Comparison of ENCODE assay signal across 10 cellular contexts in genomic region chr5:150209020-150209635, GRCh38. TPM values are rescaled to one million over a fixed set of nuclear protein-coding genes. Genes with fewer than 3 reads are reported as not detected.
DNase-seq lines count a peak whose midpoint lies in the region; ATAC-seq and TF ChIP-seq lines count a peak whose summit lies in the region.
"Had no signal": no experiment of that assay in that cellular context is flagged by ENCODE, and none has a peak within 500 bp of the region (broad histone marks: within the 10 kb centered on the region; RNA-seq: fewer than 3 reads in every experiment).

No MANE protein-coding gene starts in this region.

- H3K4me1 Mint-ChIP-seq in HFFc6 (ENCODE audit: low read depth): peaks cover 33% of the 10 kb centered on the region
- H3K4me1 Mint-ChIP-seq in activated naive CD8-positive, alpha-beta T cell treated with anti-CD3 and anti-CD28 coated beads, Interleukin-2, amount 10 ng/mL, durations not matched to agents 7 days and 5 days: peaks cover 32% of the 10 kb centered on the region

- H3K9me3 ChIP-seq in right lobe of liver: no peaks in the 10 kb centered on the region
- H3K9me3 ChIP-seq: psoas muscle had no signal

- TF ChIP-seq POLR2A in right lobe of liver (IDR thresholded peaks at IDR 0.05): no peak

- TF ChIP-seq CTCF in HFFc6 (IDR thresholded peaks at IDR 0.05): no peak
- TF ChIP-seq CTCF in right lobe of liver (IDR thresholded peaks at IDR 0.05): no peak

- 60% methylated on average over 8 of the region's 26 CpGs for WGBS in right lobe of liver (ENCODE audit: insufficient coverage, low coverage, low lambda C conversion rate, missing lambda C conversion rate)

- POLR2A ChIA-PET in activated naive CD8-positive, alpha-beta T cell treated with anti-CD3 and anti-CD28 coated beads, Interleukin-2, amount 10 ng/mL, durations not matched to agents 7 days and 5 days (lab: Charles Lee): interaction anchor here (1.5 to 2.7 kb wide), 2 partner anchors 46 to 55 kb away, joined by 3 to 10 read pairs; partner anchors contain the start of gene PDGFRB

- no peaks in the 10 kb centered on the region for H3K36me3 ChIP-seq in ACC112 (ENCODE audit: insufficient read depth, low read length)
- no peaks in the 10 kb centered on the region for H3K36me3 ChIP-seq in right lobe of liver

- no peak overlapping the region for H3K4me3 ChIP-seq in ACC112 (ENCODE audit: low read depth, low read length)
- no peak overlapping the region for H3K4me3 ChIP-seq in right lobe of liver
- H3K4me3 ChIP-seq: psoas muscle had no signal

- H3K27me3 ChIP-seq in ACC112 (ENCODE audit: insufficient read depth, low read length): no peaks in the 10 kb centered on the region
- no peaks in the 10 kb centered on the region for H3K27me3 ChIP-seq in right lobe of liver

- H2AFZ ChIP-seq in ACC112 (ENCODE audit: low read length, unreplicated experiment): no peak overlapping the region

- H3K4me1 ChIP-seq in ACC112 (ENCODE audit: control insufficient read depth, insufficient read depth, low read length, unreplicated experiment) (peaks cover 12% of the 10 kb centered on the region), right lobe of liver (no peaks in the 10 kb centered on the region)
- H3K4me1 ChIP-seq: psoas muscle had no signal

- no peaks in the 10 kb centered on the region; the same call in 1 of the 2 replicates for H3K27me3 Mint-ChIP-seq in HFFc6 (ENCODE audit: insufficient read depth)
- peaks cover 28% of the 10 kb centered on the region for H3K27me3 Mint-ChIP-seq in activated naive CD8-positive, alpha-beta T cell treated with anti-CD3 and anti-CD28 coated beads, Interleukin-2, amount 10 ng/mL, durations not matched to agents 7 days and 5 days

- H3K9me3 Mint-ChIP-seq in HFFc6: no peaks in the 10 kb centered on the region
- no peaks in the 10 kb centered on the region for H3K9me3 Mint-ChIP-seq in activated naive CD8-positive, alpha-beta T cell treated with anti-CD3 and anti-CD28 coated beads, Interleukin-2, amount 10 ng/mL, durations not matched to agents 7 days and 5 days

- H3K27ac Mint-ChIP-seq in HFFc6: peak overlapping the region; percentile 80
- H3K27ac Mint-ChIP-seq in activated naive CD8-positive, alpha-beta T cell treated with anti-CD3 and anti-CD28 coated beads, Interleukin-2, amount 10 ng/mL, durations not matched to agents 7 days and 5 days: peak overlapping the region; percentile 72

- H3K27ac ChIP-seq in ACC112 (ENCODE audit: low read depth, low read length) (0 out of 2 replicates have a peak overlapping the region, but pooled peaks have one; percentile 2), right lobe of liver (no peak overlapping the region)
- H3K27ac ChIP-seq: KMS-11, psoas muscle had no signal

- intact Hi-C loops in right lobe of liver (cut with DNase I): no loop called here

- no peaks in the 10 kb centered on the region for H3K36me3 Mint-ChIP-seq in HFFc6 (ENCODE audit: low read depth)
- H3K36me3 Mint-ChIP-seq in activated naive CD8-positive, alpha-beta T cell treated with anti-CD3 and anti-CD28 coated beads, Interleukin-2, amount 10 ng/mL, durations not matched to agents 7 days and 5 days: no peaks in the 10 kb centered on the region

- H3K79me2 ChIP-seq in ACC112 (ENCODE audit: control insufficient read depth, insufficient read depth, low read length, unreplicated experiment): no peaks in the 10 kb centered on the region

- peak overlapping the region; percentile 45; the same call in 1 of the 2 replicates for H3K4me3 Mint-ChIP-seq in HFFc6
- H3K4me3 Mint-ChIP-seq in activated naive CD8-positive, alpha-beta T cell treated with anti-CD3 and anti-CD28 coated beads, Interleukin-2, amount 10 ng/mL, durations not matched to agents 7 days and 5 days: peak overlapping the region; percentile 65

- peak; percentile 56 for ATAC-seq in activated naive CD8-positive, alpha-beta T cell treated with anti-CD3 and anti-CD28 coated beads, Interleukin-2, amount 10 ng/mL, durations not matched to agents 7 days and 5 days (ENCODE audit: low read depth)
- peak in 3 of 4 donors; percentile 22 to 52 (median 30) for ATAC-seq in right lobe of liver
- no peak for ATAC-seq in GM18511 (IDR thresholded peaks at IDR 0.05; ENCODE audit: unreplicated experiment)

- DNase-seq in HFFc6 (peak; percentile 11), right lobe of liver (no peak), cortex of kidney (lab: John Stamatoyannopoulos, UW) (no peak), NCI-H82 treated with DMSO at 0.1 percent for 48 hours (lab: John Stamatoyannopoulos, UW; ENCODE audit: unreplicated experiment) (no peak), SKM-1 (lab: John Stamatoyannopoulos, UW; ENCODE audit: unreplicated experiment) (no peak)
- DNase-seq in activated naive CD8-positive, alpha-beta T cell treated with anti-CD3 and anti-CD28 coated beads, Interleukin-2, amount 10 ng/mL, durations not matched to agents 7 days and 5 days: peak; percentile 77
- DNase-seq: psoas muscle had no signal

RNA-seq across cellular contexts. Expression of gene SLC6A7, which starts 19.3 kb away (rescaled TPM):
- total RNA-seq in HFFc6 (2021; fragmentation: NEBNext Ultra II Directional; extraction: Animal tissue kit (Norgen Biotek cat#: 25700)): not detected
- not detected for total RNA-seq in activated naive CD8-positive, alpha-beta T cell treated with anti-CD3 and anti-CD28 coated beads, Interleukin-2, amount 10 ng/mL, durations not matched to agents 7 days and 5 days
- not detected for total RNA-seq in right lobe of liver
- total RNA-seq: psoas muscle had no signal

RNA-seq across cellular contexts. Expression of gene CDX1, which starts 42.5 kb away (rescaled TPM):
- under 1 TPM in 1 of 6 experiments, not detected in 5; 0.11 TPM for total RNA-seq in HFFc6 (2021; fragmentation: NEBNext Ultra II Directional; extraction: Animal tissue kit (Norgen Biotek cat#: 25700))
- not detected for total RNA-seq in activated naive CD8-positive, alpha-beta T cell treated with anti-CD3 and anti-CD28 coated beads, Interleukin-2, amount 10 ng/mL, durations not matched to agents 7 days and 5 days
- total RNA-seq in right lobe of liver: not detected
- total RNA-seq: psoas muscle had no signal

RNA-seq across cellular contexts. Expression of gene PDGFRB, which starts 53.5 kb away (rescaled TPM):
- total RNA-seq in HFFc6 (2021; fragmentation: NEBNext Ultra II Directional; extraction: Animal tissue kit (Norgen Biotek cat#: 25700)): 100 to 1,000 TPM; 137 to 208 (median 180) TPM
- 10 to 100 TPM; 33.4 to 41.5 TPM for total RNA-seq in activated naive CD8-positive, alpha-beta T cell treated with anti-CD3 and anti-CD28 coated beads, Interleukin-2, amount 10 ng/mL, durations not matched to agents 7 days and 5 days
- 10 to 100 TPM in 2 of 6 experiments, 1 to 10 TPM in 4; 6.8 to 19.5 (median 9.4) TPM for total RNA-seq in right lobe of liver

Comparison
In these comparisons a context has a peak if more than half of its experiments do, and no peak if none do; other contexts are left out.
1. DNase-seq: peak in HFFc6 (single experiment) and activated naive CD8-positive, alpha-beta T cell treated with anti-CD3 and anti-CD28 coated beads, Interleukin-2, amount 10 ng/mL, durations not matched to agents 7 days and 5 days (single experiment); none in right lobe of liver (0 of 3), cortex of kidney (single experiment), NCI-H82 treated with DMSO at 0.1 percent for 48 hours (single experiment) and SKM-1 (single experiment).